In genomic region chr3:32630266-32630665, GRCh38 we compare ENCODE assay signal across 1 cellular context.
TF ChIP-seq lines count a peak whose summit lies in the region.

No MANE protein-coding gene starts in this region.

TF ChIP-seq in A549, 52 proteins besides CTCF, POLR2A, EP300 and RAD21:
- TF ChIP-seq USF2 (IDR thresholded peaks at IDR 0.05), result no peak
- no peak for TF ChIP-seq EHF (CRISPR knock-in tag; IDR thresholded peaks at IDR 0.05)
- TF ChIP-seq RCOR1 (IDR thresholded peaks at IDR 0.05; ENCODE audit: low read depth, low read length), result no peak
- no peak for TF ChIP-seq CBX8 (IDR thresholded peaks at IDR 0.05)
- TF ChIP-seq RARB (CRISPR knock-in tag; IDR thresholded peaks at IDR 0.05), result no peak
- TF ChIP-seq GATA3 (IDR thresholded peaks at IDR 0.05; ENCODE audit: borderline replicate concordance), result no peak
- peak; percentile 74 for TF ChIP-seq JUNB (IDR thresholded peaks at IDR 0.05)
- no peak for TF ChIP-seq MYC (IDR thresholded peaks at IDR 0.05; ENCODE audit: borderline replicate concordance, low read length)
- no peak for TF ChIP-seq TP53 (CRISPR knock-in tag; IDR thresholded peaks at IDR 0.05)
- TF ChIP-seq JUN (IDR thresholded peaks at IDR 0.05), result no peak
- no peak for TF ChIP-seq HDAC2 (IDR thresholded peaks at IDR 0.05)
- no peak for TF ChIP-seq NPAS2 (CRISPR knock-in tag; IDR thresholded peaks at IDR 0.05; ENCODE audit: borderline replicate concordance)
- no peak for TF ChIP-seq ESRRA (IDR thresholded peaks at IDR 0.05; ENCODE audit: borderline replicate concordance, low read length)
- TF ChIP-seq SREBF2 (IDR thresholded peaks at IDR 0.05), result no peak
- TF ChIP-seq ZSCAN20 (CRISPR knock-in tag; IDR thresholded peaks at IDR 0.05), result no peak
- TF ChIP-seq PHF8 (IDR thresholded peaks at IDR 0.05; ENCODE audit: borderline replicate concordance, low read depth), result no peak
- peak; percentile 42; the same call in 1 of the 3 replicates for TF ChIP-seq BCL3 (IDR thresholded peaks at IDR 0.05)
- TF ChIP-seq ZFP36 (IDR thresholded peaks at IDR 0.05; ENCODE audit: borderline replicate concordance, partially characterized antibody), result no peak
- no peak for TF ChIP-seq SMC3 (IDR thresholded peaks at IDR 0.05)
- TF ChIP-seq HOXB5 (CRISPR knock-in tag; IDR thresholded peaks at IDR 0.05), result no peak
- no peak for TF ChIP-seq PBX3 (IDR thresholded peaks at IDR 0.05)
- TF ChIP-seq, protein P1, sequence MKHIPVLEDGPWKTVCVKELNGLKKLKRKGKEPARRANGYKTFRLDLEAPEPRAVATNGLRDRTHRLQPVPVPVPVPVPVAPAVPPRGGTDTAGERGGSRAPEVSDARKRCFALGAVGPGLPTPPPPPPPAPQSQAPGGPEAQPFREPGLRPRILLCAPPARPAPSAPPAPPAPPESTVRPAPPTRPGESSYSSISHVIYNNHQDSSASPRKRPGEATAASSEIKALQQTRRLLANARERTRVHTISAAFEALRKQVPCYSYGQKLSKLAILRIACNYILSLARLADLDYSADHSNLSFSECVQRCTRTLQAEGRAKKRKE (CRISPR knock-in tag; IDR thresholded peaks at IDR 0.05; ENCODE audit: low read depth), result no peak
- no peak for TF ChIP-seq KDM1A (IDR thresholded peaks at IDR 0.05; ENCODE audit: low read depth)
- TF ChIP-seq, protein P2, sequence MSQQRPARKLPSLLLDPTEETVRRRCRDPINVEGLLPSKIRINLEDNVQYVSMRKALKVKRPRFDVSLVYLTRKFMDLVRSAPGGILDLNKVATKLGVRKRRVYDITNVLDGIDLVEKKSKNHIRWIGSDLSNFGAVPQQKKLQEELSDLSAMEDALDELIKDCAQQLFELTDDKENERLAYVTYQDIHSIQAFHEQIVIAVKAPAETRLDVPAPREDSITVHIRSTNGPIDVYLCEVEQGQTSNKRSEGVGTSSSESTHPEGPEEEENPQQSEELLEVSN (IDR thresholded peaks at IDR 0.05; ENCODE audit: borderline replicate concordance, low read depth), result no peak
- TF ChIP-seq HOXB13 (CRISPR knock-in tag; IDR thresholded peaks at IDR 0.05; ENCODE audit: low read depth), result no peak
- no peak for TF ChIP-seq RNF2 (IDR thresholded peaks at IDR 0.05; ENCODE audit: borderline replicate concordance, low read depth)
- peak; percentile 67; the same call in 1 of the 2 replicates for TF ChIP-seq FOSL2 (IDR thresholded peaks at IDR 0.05)
- TF ChIP-seq FOSL2 (CRISPR knock-in tag; IDR thresholded peaks at IDR 0.05), result peak; percentile 80
- TF ChIP-seq, protein P3, sequence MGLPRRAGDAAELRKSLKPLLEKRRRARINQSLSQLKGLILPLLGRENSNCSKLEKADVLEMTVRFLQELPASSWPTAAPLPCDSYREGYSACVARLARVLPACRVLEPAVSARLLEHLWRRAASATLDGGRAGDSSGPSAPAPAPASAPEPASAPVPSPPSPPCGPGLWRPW (IDR thresholded peaks at IDR 0.05), result peak; percentile 85
- no peak for TF ChIP-seq REST (IDR thresholded peaks at IDR 0.05)
- TF ChIP-seq CEBPB (IDR thresholded peaks at IDR 0.05), result peak; percentile 91 to 92
- no peak for TF ChIP-seq ELK1 (IDR thresholded peaks at IDR 0.05; ENCODE audit: low read depth, low read length)
